30 cellular contexts compared by ENCODE assay signal in the genomic region with DNA sequence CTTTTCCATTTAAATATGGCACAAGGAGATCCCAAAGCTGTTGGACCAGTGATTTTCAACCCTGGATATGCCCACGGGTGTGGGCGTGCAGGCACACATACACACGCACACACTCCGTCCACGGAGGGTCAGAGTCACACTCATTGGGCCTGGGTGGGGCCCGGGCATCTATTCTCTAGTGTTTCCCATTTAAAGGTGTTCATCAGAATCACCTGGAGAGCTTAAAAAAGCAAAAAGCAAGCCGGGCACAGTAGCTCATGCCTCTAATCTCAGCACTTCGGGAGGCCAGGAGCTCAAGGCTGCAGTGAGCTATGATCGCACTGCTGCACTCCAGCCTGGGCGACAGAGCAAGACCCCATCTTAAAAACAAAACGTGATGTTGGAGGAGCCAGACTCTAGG.
"Had no signal": no experiment of that assay in that cellular context is flagged by ENCODE, and none has a peak within 500 bp of the region (broad histone marks: within the 10 kb centered on the region; RNA-seq: fewer than 3 reads in every experiment).

No MANE protein-coding gene starts in this region.

- H3K27me3 ChIP-seq: neural progenitor cell, neutrophil, pancreas, right lobe of liver, sigmoid colon, suprapubic skin, testis, tibial artery, transverse colon, upper lobe of right lung, vagina had no signal

- ATAC-seq: naive thymus-derived CD4-positive, alpha-beta T cell; natural killer cell; pancreas; psoas muscle; right cardiac atrium; right lobe of liver; stimulated activated memory B cell treated with anti-CD40 and anti-IgM and Interleukin-4, amounts not matched to agents 10 μg/mL and 1 μg/mL and 100 μg/mL, for 72 hours; stimulated activated naive CD8-positive, alpha-beta T cell treated with anti-CD3 and anti-CD28 coated beads, Interleukin-15, amount 100 ng/mL, for 72 hours; stimulated activated naive CD8-positive, alpha-beta T cell treated with anti-CD3 and anti-CD28 coated beads, Interleukin-15, Interleukin-2, amounts not matched to agents 100 U/mL and 50 U/mL, for 24 hours; upper lobe of right lung had no signal

- H3K4me2 ChIP-seq: neural progenitor cell had no signal

- H3K9me3 ChIP-seq: neutrophil, pancreas, psoas muscle, right lobe of liver, sigmoid colon, suprapubic skin, testis, tibial artery, transverse colon, upper lobe of right lung, vagina had no signal

- H3K36me3 Mint-ChIP-seq: naive thymus-derived CD4-positive, alpha-beta T cell; natural killer cell; stimulated activated memory B cell treated with anti-CD40 and anti-IgM and Interleukin-4, amounts not matched to agents 10 μg/mL and 1 μg/mL and 100 μg/mL, for 72 hours had no signal

- H3K27ac Mint-ChIP-seq: naive thymus-derived CD4-positive, alpha-beta T cell; natural killer cell; nephron; neural progenitor cell; progenitor cell of endocrine pancreas; stimulated activated memory B cell treated with anti-CD40 and anti-IgM and Interleukin-4, amounts not matched to agents 10 μg/mL and 1 μg/mL and 100 μg/mL, for 72 hours; stimulated activated naive CD8-positive, alpha-beta T cell treated with anti-CD3 and anti-CD28 coated beads, Interleukin-15, amount 100 ng/mL, for 72 hours; type B pancreatic cell had no signal

- H3K36me3 ChIP-seq: neural progenitor cell, neutrophil, pancreas, right lobe of liver, suprapubic skin, tibial artery, transverse colon, upper lobe of right lung, vagina had no signal

- H3K4me1 ChIP-seq: pancreas, psoas muscle, right lobe of liver, sigmoid colon, suprapubic skin, testis, tibial artery, transverse colon, upper lobe of right lung, vagina had no signal

- H3K27ac ChIP-seq: neural progenitor cell, neutrophil, pancreas, psoas muscle, right lobe of liver, sigmoid colon, suprapubic skin, testis, tibial artery, transverse colon, upper lobe of right lung, vagina had no signal

- H3K27me3 Mint-ChIP-seq: progenitor cell of endocrine pancreas, type B pancreatic cell had no signal

- H3K9ac ChIP-seq: neural progenitor cell had no signal

- H3K4me3 Mint-ChIP-seq: naive thymus-derived CD4-positive, alpha-beta T cell; natural killer cell; nephron; neural progenitor cell; stimulated activated memory B cell treated with anti-CD40 and anti-IgM and Interleukin-4, amounts not matched to agents 10 μg/mL and 1 μg/mL and 100 μg/mL, for 72 hours; stimulated activated naive CD8-positive, alpha-beta T cell treated with anti-CD3 and anti-CD28 coated beads, Interleukin-15, amount 100 ng/mL, for 72 hours; type B pancreatic cell had no signal

- H3K4me3 ChIP-seq: neural progenitor cell, pancreas, psoas muscle, right lobe of liver, sigmoid colon, suprapubic skin, testis, tibial artery, transverse colon, upper lobe of right lung, vagina had no signal

- DNase-seq: naive thymus-derived CD4-positive, alpha-beta T cell; natural killer cell; nucleus accumbens; pancreas; psoas muscle; right cardiac atrium; right lobe of liver; sigmoid colon; small intestine; stimulated activated CD4-positive, alpha-beta T cell treated with anti-CD3 and anti-CD28 coated beads, Interleukin-12 subunit alpha, Interleukin-12 subunit beta, amount 100 ng/mL, for 4 hours; stimulated activated CD4-positive, alpha-beta T cell treated with anti-CD3 and anti-CD28 coated beads, Interleukin-1b, Interleukin-23, amount 100 ng/mL, for 48 hours; stimulated activated CD4-positive, alpha-beta T cell treated with anti-CD3 and anti-CD28 coated beads, Interleukin-4, amount 100 ng/mL, for 1 hour; stimulated activated CD4-positive, alpha-beta T cell treated with anti-CD3 and anti-CD28 coated beads, Interleukin-4, amount 100 ng/mL, for 4 hours; stimulated activated CD8-positive, alpha-beta memory T cell treated with anti-CD3 and anti-CD28 coated beads, Interleukin-4, amount 100 ng/mL, for 48 hours; stimulated activated naive CD4-positive, alpha-beta T cell; stimulated activated naive CD8-positive, alpha-beta T cell treated with anti-CD3 and anti-CD28 coated beads, Interleukin-15, amount 100 ng/mL, for 72 hours; stimulated activated naive CD8-positive, alpha-beta T cell treated with anti-CD3 and anti-CD28 coated beads, Interleukin-15, Interleukin-2, amounts not matched to agents 100 U/mL and 50 U/mL, for 24 hours; substantia nigra; testis; tibial artery; transverse colon; upper lobe of right lung had no signal

- H3K4me1 Mint-ChIP-seq: stimulated activated memory B cell treated with anti-CD40 and anti-IgM and Interleukin-4, amounts not matched to agents 10 μg/mL and 1 μg/mL and 100 μg/mL, for 72 hours; stimulated activated naive CD8-positive, alpha-beta T cell treated with anti-CD3 and anti-CD28 coated beads, Interleukin-15, amount 100 ng/mL, for 72 hours had no signal

- H2AFZ ChIP-seq: neural progenitor cell had no signal

- H3K9me3 Mint-ChIP-seq: natural killer cell; nephron; neural progenitor cell; stimulated activated memory B cell treated with anti-CD40 and anti-IgM and Interleukin-4, amounts not matched to agents 10 μg/mL and 1 μg/mL and 100 μg/mL, for 72 hours; stimulated activated naive CD8-positive, alpha-beta T cell treated with anti-CD3 and anti-CD28 coated beads, Interleukin-15, amount 100 ng/mL, for 72 hours; type B pancreatic cell had no signal
